ENCODE assay signal across 8 cellular contexts in the genomic region with DNA sequence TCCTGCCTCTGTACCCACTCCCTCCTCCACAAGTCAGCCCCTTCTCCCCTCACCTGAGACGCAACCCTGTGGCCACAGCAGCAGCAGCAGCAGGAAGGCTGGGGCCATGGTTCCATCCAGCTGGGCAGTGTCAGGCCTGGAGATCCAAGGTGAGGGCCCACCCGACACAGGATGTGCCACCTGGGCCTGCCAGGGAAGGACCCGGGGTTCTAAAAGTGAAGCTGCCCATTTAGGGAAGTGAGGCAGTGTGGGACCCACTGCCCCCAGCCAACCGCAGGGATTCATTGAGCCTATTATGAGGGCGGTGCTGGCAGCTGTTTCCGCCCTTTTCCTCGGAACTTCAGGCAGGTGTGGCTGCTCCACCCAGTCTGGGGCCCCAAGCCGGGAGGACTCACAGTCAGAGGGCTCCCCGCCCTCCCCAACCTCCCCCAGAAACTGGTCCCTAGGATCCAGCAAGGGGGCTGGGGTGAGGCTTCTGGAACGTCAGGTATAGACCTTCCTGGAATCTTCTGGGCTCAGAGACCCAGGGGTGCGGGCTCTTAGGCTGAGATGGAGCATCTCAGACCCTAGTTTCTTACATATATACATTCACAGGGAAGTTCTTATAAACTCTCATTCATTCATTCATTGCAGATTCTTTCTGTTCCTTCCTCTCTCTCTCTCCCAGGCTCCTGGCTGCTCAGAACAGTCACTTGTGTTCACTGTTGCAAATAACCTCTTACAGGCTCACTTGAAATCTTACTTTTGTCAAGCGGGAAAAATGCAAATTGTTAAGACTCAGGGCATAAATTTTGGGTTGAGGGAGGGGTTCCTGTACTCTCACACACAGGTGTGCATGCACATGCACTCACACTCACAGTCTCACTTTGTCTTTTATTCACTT. TPM values are rescaled to one million over a fixed set of nuclear protein-coding genes. Genes with fewer than 3 reads are reported as not detected.
A peak's percentile ranks its signal among the peaks of the same experiment; 100 is the strongest.
DNase-seq lines count a peak whose midpoint lies in the region; ATAC-seq and TF ChIP-seq lines count a peak whose summit lies in the region.

TSS of gene TREML2 (minus strand) at position 249 of the 883 bp plus-strand sequence. CDS start at position 108, 141 bp downstream.

- peak; percentile 55 for DNase-seq in activated CD8-positive, alpha-beta memory T cell treated with anti-CD3 and anti-CD28 coated beads, Interleukin-2, amount 10 ng/mL, durations not matched to agents 7 days and 5 days
- DNase-seq in mesenteric fat pad (ENCODE audit: low spot score) (peak; percentile 59), PC-9 (no peak), HPDE6-E6E7 (ENCODE audit: extremely low spot score) (no peak)
- DNase-seq in effector CD8-positive, alpha-beta T cell (lab: John Stamatoyannopoulos, UW), result no peak

- no peaks in the 10 kb centered on the region for H3K79me2 ChIP-seq in PC-9 (ENCODE audit: low read depth)

- no peaks in the 10 kb centered on the region for H3K9me3 Mint-ChIP-seq in activated CD8-positive, alpha-beta memory T cell treated with anti-CD3 and anti-CD28 coated beads, Interleukin-2, amount 10 ng/mL, durations not matched to agents 7 days and 5 days (ENCODE audit: low read depth)

- ATAC-seq in HG03354 (IDR thresholded peaks at IDR 0.05; ENCODE audit: poor library complexity, severe bottlenecking, unreplicated experiment), result peak; percentile 50
- peak; percentile 28 for ATAC-seq in activated CD8-positive, alpha-beta memory T cell treated with anti-CD3 and anti-CD28 coated beads, Interleukin-2, amount 10 ng/mL, durations not matched to agents 7 days and 5 days
- no peak for ATAC-seq in HG03442 (IDR thresholded peaks at IDR 0.05; ENCODE audit: unreplicated experiment)

- peak within 1 kb of the TSS; percentile 43 for H3K4me3 Mint-ChIP-seq in activated CD8-positive, alpha-beta memory T cell treated with anti-CD3 and anti-CD28 coated beads, Interleukin-2, amount 10 ng/mL, durations not matched to agents 7 days and 5 days

- POLR2A ChIA-PET in PC-9 (lab: Charles Lee; ENCODE audit: unreplicated experiment), result no interaction called here

- peak within 1 kb of the TSS; percentile 96 for H3K27ac Mint-ChIP-seq in activated CD8-positive, alpha-beta memory T cell treated with anti-CD3 and anti-CD28 coated beads, Interleukin-2, amount 10 ng/mL, durations not matched to agents 7 days and 5 days

- no peak for TF ChIP-seq CTCF in PC-9 (conservative IDR thresholded peaks at IDR 0.05)

- CTCF ChIA-PET in activated CD8-positive, alpha-beta memory T cell treated with anti-CD3 and anti-CD28 coated beads, Interleukin-2, amount 10 ng/mL, durations not matched to agents 7 days and 5 days (lab: Charles Lee), result interaction anchor here (0.8 to 2.3 kb wide), 11 partner anchors 9 to 173 kb away, joined by 3 to 8 read pairs (median 4); partner anchors contain the start of gene NCR2
- CTCF ChIA-PET in PC-9 (lab: Charles Lee), result no interaction called here

- H2AFZ ChIP-seq in PC-9, result no peak within 1 kb of the TSS

- H4K20me1 ChIP-seq in PC-9 (ENCODE audit: insufficient read depth), result no peaks in the 10 kb centered on the region

- no peaks in the 10 kb centered on the region for H3K27me3 Mint-ChIP-seq in activated CD8-positive, alpha-beta memory T cell treated with anti-CD3 and anti-CD28 coated beads, Interleukin-2, amount 10 ng/mL, durations not matched to agents 7 days and 5 days

- no peaks in the 10 kb centered on the region; the same call in 1 of the 2 replicates for H3K9me2 ChIP-seq in PC-9 (ENCODE audit: insufficient read depth)

- intact Hi-C loops in PC-9 (cut with micrococcal nuclease; ENCODE audit: unreplicated experiment), result no loop called here

- H3K27ac ChIP-seq in PC-9, result no peak within 1 kb of the TSS

- H3K4me2 ChIP-seq in PC-9, result no peak within 1 kb of the TSS

- H3K4me1 ChIP-seq in PC-9 (replicated peaks; ENCODE audit: insufficient read depth), result no peaks in the 10 kb centered on the region

- H3K27me3 ChIP-seq in PC-9 (ENCODE audit: insufficient read depth, low read depth), result peaks cover 38% of the 10 kb centered on the region

- BruUV-seq in PC-9 (replicated peaks; lab: Mats Ljungman, UMichigan), result no TSS peak

- H3K4me3 ChIP-seq in GM08714 (ENCODE audit: low read length), result peak within 1 kb of the TSS; percentile 21; the same call in 1 of the 2 replicates
- H3K4me3 ChIP-seq in PC-9, result no peak within 1 kb of the TSS

- H3F3A ChIP-seq in PC-9 (ENCODE audit: insufficient read depth, low read depth), result no peaks in the 10 kb centered on the region

- no peaks in the 10 kb centered on the region for H3K9me3 ChIP-seq in PC-9 (ENCODE audit: insufficient read depth, low read depth)

- H3K36me3 ChIP-seq in PC-9 (ENCODE audit: low read depth), result no peaks in the 10 kb centered on the region

- peaks cover 41% of the 10 kb centered on the region for H3K4me1 Mint-ChIP-seq in activated CD8-positive, alpha-beta memory T cell treated with anti-CD3 and anti-CD28 coated beads, Interleukin-2, amount 10 ng/mL, durations not matched to agents 7 days and 5 days

- H3K36me3 Mint-ChIP-seq in activated CD8-positive, alpha-beta memory T cell treated with anti-CD3 and anti-CD28 coated beads, Interleukin-2, amount 10 ng/mL, durations not matched to agents 7 days and 5 days, result peaks cover 10% of the 10 kb centered on the region

RNA-seq across cellular contexts. Expression of gene TREML2, which starts in this region (rescaled TPM):
- total RNA-seq in activated CD8-positive, alpha-beta memory T cell treated with anti-CD3 and anti-CD28 coated beads, Interleukin-2, amount 10 ng/mL, durations not matched to agents 7 days and 5 days, result 1 to 10 TPM; 1.9 to 2.7 TPM
- total RNA-seq in mesenteric fat pad, result 1.0 TPM
- not detected in 2 replicates for total RNA-seq in PC-9 (2021)

Comparison
In these comparisons a context has a peak if more than half of its experiments do, and no peak if none do; other contexts are left out.
1. DNase-seq: peak in activated CD8-positive, alpha-beta memory T cell treated with anti-CD3 and anti-CD28 coated beads, Interleukin-2, amount 10 ng/mL, durations not matched to agents 7 days and 5 days (single experiment) and mesenteric fat pad (single experiment); none in PC-9 (0 of 2), HPDE6-E6E7 (single experiment) and effector CD8-positive, alpha-beta T cell (single experiment).